In genomic region chr4:30789219-30789671, GRCh38 we compare ENCODE assay signal across 1 cellular context.
TF ChIP-seq lines count a peak whose summit lies in the region.

No MANE protein-coding gene starts in this region.

TF ChIP-seq in HCT116, 20 proteins besides CTCF, POLR2A, EP300 and RAD21 (continued from another document):
- TF ChIP-seq, protein P1, sequence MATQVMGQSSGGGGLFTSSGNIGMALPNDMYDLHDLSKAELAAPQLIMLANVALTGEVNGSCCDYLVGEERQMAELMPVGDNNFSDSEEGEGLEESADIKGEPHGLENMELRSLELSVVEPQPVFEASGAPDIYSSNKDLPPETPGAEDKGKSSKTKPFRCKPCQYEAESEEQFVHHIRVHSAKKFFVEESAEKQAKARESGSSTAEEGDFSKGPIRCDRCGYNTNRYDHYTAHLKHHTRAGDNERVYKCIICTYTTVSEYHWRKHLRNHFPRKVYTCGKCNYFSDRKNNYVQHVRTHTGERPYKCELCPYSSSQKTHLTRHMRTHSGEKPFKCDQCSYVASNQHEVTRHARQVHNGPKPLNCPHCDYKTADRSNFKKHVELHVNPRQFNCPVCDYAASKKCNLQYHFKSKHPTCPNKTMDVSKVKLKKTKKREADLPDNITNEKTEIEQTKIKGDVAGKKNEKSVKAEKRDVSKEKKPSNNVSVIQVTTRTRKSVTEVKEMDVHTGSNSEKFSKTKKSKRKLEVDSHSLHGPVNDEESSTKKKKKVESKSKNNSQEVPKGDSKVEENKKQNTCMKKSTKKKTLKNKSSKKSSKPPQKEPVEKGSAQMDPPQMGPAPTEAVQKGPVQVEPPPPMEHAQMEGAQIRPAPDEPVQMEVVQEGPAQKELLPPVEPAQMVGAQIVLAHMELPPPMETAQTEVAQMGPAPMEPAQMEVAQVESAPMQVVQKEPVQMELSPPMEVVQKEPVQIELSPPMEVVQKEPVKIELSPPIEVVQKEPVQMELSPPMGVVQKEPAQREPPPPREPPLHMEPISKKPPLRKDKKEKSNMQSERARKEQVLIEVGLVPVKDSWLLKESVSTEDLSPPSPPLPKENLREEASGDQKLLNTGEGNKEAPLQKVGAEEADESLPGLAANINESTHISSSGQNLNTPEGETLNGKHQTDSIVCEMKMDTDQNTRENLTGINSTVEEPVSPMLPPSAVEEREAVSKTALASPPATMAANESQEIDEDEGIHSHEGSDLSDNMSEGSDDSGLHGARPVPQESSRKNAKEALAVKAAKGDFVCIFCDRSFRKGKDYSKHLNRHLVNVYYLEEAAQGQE (IDR thresholded peaks at IDR 0.05; ENCODE audit: low read depth), result no peak
- TF ChIP-seq YY1 (IDR thresholded peaks at IDR 0.05; ENCODE audit: extremely low read depth, insufficient replicate concordance, low read depth, low read length) (no peak), EGR1 (IDR thresholded peaks at IDR 0.05; ENCODE audit: low read depth) (no peak), ZFX (IDR thresholded peaks at IDR 0.05) (no peak), CEBPB (IDR thresholded peaks at IDR 0.05; ENCODE audit: low read depth) (peak; percentile 75), JUND (IDR thresholded peaks at IDR 0.05) (peak; percentile 90), TCF7L2 (IDR thresholded peaks at IDR 0.05; ENCODE audit: borderline replicate concordance, extremely low read depth, insufficient read depth, insufficient read length) (peak; percentile 99), ZNF274 (IDR thresholded peaks at IDR 0.05; ENCODE audit: low read depth, low read length) (no peak), EZH2phosphoT487 (IDR thresholded peaks at IDR 0.05; ENCODE audit: borderline replicate concordance) (no peak), ELF1 (IDR thresholded peaks at IDR 0.05; ENCODE audit: borderline replicate concordance, low read depth) (no peak), SIN3A (IDR thresholded peaks at IDR 0.05; ENCODE audit: low read depth) (peak; percentile 58; the same call in 1 of the 2 replicates)
